ENCODE assay signal across 13 cellular contexts in the genomic region with DNA sequence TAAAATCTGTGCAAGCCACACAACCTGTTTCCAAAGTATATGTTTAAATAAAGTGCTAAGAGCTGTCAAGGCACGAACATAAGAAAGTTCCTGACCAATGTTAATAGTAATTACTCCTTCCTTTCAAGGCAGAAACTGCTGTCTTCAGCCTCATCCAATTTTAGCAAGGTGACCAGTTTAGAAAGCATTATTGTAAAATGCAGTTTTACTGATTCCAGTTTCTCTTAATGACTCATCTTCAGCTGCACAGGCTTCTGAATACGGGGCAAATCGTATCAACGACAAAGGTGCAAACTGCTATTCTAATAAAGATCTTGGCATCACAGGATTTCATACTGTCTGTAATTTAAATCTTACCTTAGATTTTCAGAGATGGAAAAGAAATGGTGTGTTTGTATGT.
DNase-seq lines count a peak whose midpoint lies in the region; ATAC-seq lines count a peak whose summit lies in the region.
"Had no signal": no experiment of that assay in that cellular context is flagged by ENCODE, and none has a peak within 500 bp of the region (broad histone marks: within the 10 kb centered on the region; RNA-seq: fewer than 3 reads in every experiment).

No MANE protein-coding gene starts in this region.

- intact Hi-C loops in activated naive CD4-positive, alpha-beta T cell treated with anti-CD3 and anti-CD28 coated beads for 36 hours (cut with micrococcal nuclease), result no loop called here

- H3K4me1 ChIP-seq in ACC112 (ENCODE audit: control insufficient read depth, insufficient read depth, low read length, unreplicated experiment), result peaks cover 19% of the 10 kb centered on the region

- H3K9me3 Mint-ChIP-seq in IgD-negative memory B cell, result no peaks in the 10 kb centered on the region
- no peaks in the 10 kb centered on the region for H3K9me3 Mint-ChIP-seq in activated naive CD4-positive, alpha-beta T cell treated with anti-CD3 and anti-CD28 coated beads for 36 hours
- H3K9me3 Mint-ChIP-seq: activated T-cell treated with anti-CD3 and anti-CD28 coated beads, Interleukin-2, amount 50 U/mL, for 4 hours; CD4-positive, alpha-beta memory T cell had no signal

- peaks cover 61 to 76% (median 76%) of the 10 kb centered on the region in 3 donors for H3K4me1 Mint-ChIP-seq in IgD-negative memory B cell
- peaks cover 32% of the 10 kb centered on the region for H3K4me1 Mint-ChIP-seq in activated naive CD4-positive, alpha-beta T cell treated with anti-CD3 and anti-CD28 coated beads for 36 hours (ENCODE audit: low read depth)

- ATAC-seq in GM19043 (IDR thresholded peaks at IDR 0.05; ENCODE audit: low read depth, unreplicated experiment) (peak; percentile 88), HG02798 (IDR thresholded peaks at IDR 0.05; ENCODE audit: poor library complexity, unreplicated experiment) (peak; percentile 85)

- no peaks in the 10 kb centered on the region for H3K27me3 Mint-ChIP-seq in IgD-negative memory B cell
- no peaks in the 10 kb centered on the region for H3K27me3 Mint-ChIP-seq in activated naive CD4-positive, alpha-beta T cell treated with anti-CD3 and anti-CD28 coated beads for 36 hours (ENCODE audit: low read depth)
- H3K27me3 Mint-ChIP-seq: CD4-positive, alpha-beta memory T cell had no signal

- no peak overlapping the region for H3K27ac ChIP-seq in ACC112 (ENCODE audit: low read depth, low read length)
- H3K27ac ChIP-seq: SJSA1 had no signal

- peak overlapping the region in 2 of 4 donors; percentile 34 to 51 for H3K4me3 Mint-ChIP-seq in IgD-negative memory B cell
- H3K4me3 Mint-ChIP-seq in activated naive CD4-positive, alpha-beta T cell treated with anti-CD3 and anti-CD28 coated beads for 36 hours, result no peak overlapping the region
- H3K4me3 Mint-ChIP-seq: activated T-cell treated with anti-CD3 and anti-CD28 coated beads, Interleukin-2, amount 50 U/mL, for 4 hours had no signal

- peak overlapping the region; percentile 47 for H3K4me3 ChIP-seq in ACC112 (ENCODE audit: low read depth, low read length)
- H3K4me3 ChIP-seq: dorsolateral prefrontal cortex, SJSA1 had no signal

- no peaks in the 10 kb centered on the region for H3K27me3 ChIP-seq in ACC112 (ENCODE audit: insufficient read depth, low read length)
- H3K27me3 ChIP-seq: dorsolateral prefrontal cortex, SJSA1 had no signal

- no peak overlapping the region for H2AFZ ChIP-seq in ACC112 (ENCODE audit: low read length, unreplicated experiment)

- H3K36me3 ChIP-seq in ACC112 (ENCODE audit: insufficient read depth, low read length), result no peaks in the 10 kb centered on the region
- H3K36me3 ChIP-seq: SJSA1 had no signal

- CTCF ChIA-PET in activated naive CD4-positive, alpha-beta T cell treated with anti-CD3 and anti-CD28 coated beads for 36 hours (lab: Charles Lee), result no interaction called here

- DNase-seq in stimulated activated CD8-positive, alpha-beta memory T cell treated with anti-CD3 and anti-CD28 coated beads, Interleukin-4, amount 100 ng/mL, for 48 hours, result no peak
- no peak for DNase-seq in activated naive CD4-positive, alpha-beta T cell (lab: John Stamatoyannopoulos, UW)
- DNase-seq in ureter (ENCODE audit: low spot score), result no peak
- DNase-seq in activated naive CD4-positive, alpha-beta T cell treated with anti-CD3 and anti-CD28 coated beads for 36 hours, result no peak
- DNase-seq: activated T-cell treated with anti-CD3 and anti-CD28 coated beads, Interleukin-2, amount 50 U/mL, for 4 hours; CD4-positive, alpha-beta memory T cell; dorsolateral prefrontal cortex; NCI-H1930 had no signal

- no peaks in the 10 kb centered on the region for H3K36me3 Mint-ChIP-seq in IgD-negative memory B cell
- no peaks in the 10 kb centered on the region for H3K36me3 Mint-ChIP-seq in activated naive CD4-positive, alpha-beta T cell treated with anti-CD3 and anti-CD28 coated beads for 36 hours (ENCODE audit: low read depth)
- H3K36me3 Mint-ChIP-seq: CD4-positive, alpha-beta memory T cell had no signal

- peaks cover 60% of the 10 kb centered on the region for H3K79me2 ChIP-seq in ACC112 (ENCODE audit: control insufficient read depth, insufficient read depth, low read length, unreplicated experiment)

- peak overlapping the region in 2 of 3 donors; percentile 25 to 60 for H3K27ac Mint-ChIP-seq in IgD-negative memory B cell
- no peak overlapping the region for H3K27ac Mint-ChIP-seq in activated naive CD4-positive, alpha-beta T cell treated with anti-CD3 and anti-CD28 coated beads for 36 hours
